In the genomic region with DNA sequence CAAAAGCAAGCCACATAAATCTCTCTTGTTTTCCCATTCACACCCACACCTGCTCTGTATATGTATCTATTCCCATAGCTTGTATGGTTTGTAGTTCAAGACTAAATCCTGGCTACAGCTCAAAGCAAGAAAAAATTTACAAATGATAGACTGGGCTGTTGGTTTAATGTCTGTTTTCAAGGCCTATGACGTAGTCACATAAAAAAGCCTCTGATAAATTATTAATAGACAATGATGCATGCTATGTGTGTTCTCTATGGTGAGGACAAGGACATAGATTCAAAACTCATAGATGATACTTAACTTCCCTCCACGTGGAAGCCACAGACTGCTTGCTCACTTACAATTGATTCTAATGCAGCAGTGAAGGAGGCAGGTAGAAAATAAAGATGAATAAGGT, we compare ENCODE assay signal across 7 cellular contexts.
"Had no signal": no experiment of that assay in that cellular context is flagged by ENCODE, and none has a peak within 500 bp of the region (broad histone marks: within the 10 kb centered on the region; RNA-seq: fewer than 3 reads in every experiment).

No MANE protein-coding gene starts in this region.

- FAIRE-seq: H1, H54, HTR-8/SVneo had no signal

- H3K4me3 ChIP-seq: GM23338 had no signal

- H3K4me2 ChIP-seq: GM23338 had no signal

- H2AFZ ChIP-seq: GM23338 had no signal

- DNase-seq: H9, HCEC 1CT, KBM-7 had no signal

- ATAC-seq: GM23338 had no signal
